In the genomic region with DNA sequence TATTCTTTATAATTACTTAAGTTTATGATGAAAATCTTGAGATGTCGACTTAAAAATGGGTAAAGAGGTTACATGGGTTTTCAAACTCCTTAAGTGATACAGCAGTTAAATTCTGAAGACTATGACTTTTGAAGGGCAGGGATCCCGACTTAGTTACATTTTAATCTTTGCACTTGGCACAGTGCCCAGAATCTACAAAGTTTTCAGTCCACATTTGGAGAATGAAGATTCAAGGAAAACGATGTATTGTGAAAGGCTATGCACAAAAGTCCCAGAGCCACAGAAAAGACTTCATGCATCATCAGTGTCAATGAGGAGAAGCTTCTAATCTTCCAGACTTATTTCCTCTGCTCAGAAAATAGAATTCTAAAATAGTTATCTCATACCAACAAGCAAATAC, we compare ENCODE assay signal across 16 cellular contexts. TPM values are rescaled to one million over a fixed set of nuclear protein-coding genes. Genes with fewer than 3 reads are reported as not detected.
DNase-seq lines count a peak whose midpoint lies in the region; ATAC-seq and TF ChIP-seq lines count a peak whose summit lies in the region.
"Had no signal": no experiment of that assay in that cellular context is flagged by ENCODE, and none has a peak within 500 bp of the region (broad histone marks: within the 10 kb centered on the region; RNA-seq: fewer than 3 reads in every experiment).

No MANE protein-coding gene starts in this region.

- ATAC-seq in HG02759 (IDR thresholded peaks at IDR 0.05; ENCODE audit: unreplicated experiment): no peak

- H3K9me3 Mint-ChIP-seq in immature natural killer cell: no peaks in the 10 kb centered on the region

- no peaks in the 10 kb centered on the region for H3K9me3 ChIP-seq in ascending aorta

- H3K4me1 Mint-ChIP-seq in immature natural killer cell: no peaks in the 10 kb centered on the region

- no peak for TF ChIP-seq CTCF in cardiac fibroblast (IDR thresholded peaks at IDR 0.05; ENCODE audit: low read depth, low read length)
- TF ChIP-seq CTCF in retinal pigment epithelial cell (conservative IDR thresholded peaks at IDR 0.05; ENCODE audit: low read depth, low read length): no peak
- no peak for TF ChIP-seq CTCF in ascending aorta (IDR thresholded peaks at IDR 0.05)

- H3K27ac ChIP-seq in ascending aorta: no peak overlapping the region
- H3K27ac ChIP-seq: BLaER1 treated with 17β-estradiol and CSF1 and Interleukin-3, amounts not matched to agents 10 nM and 100 nM had no signal

- no peaks in the 10 kb centered on the region for H3K36me3 ChIP-seq in ascending aorta
- H3K36me3 ChIP-seq: BLaER1 treated with 17β-estradiol and CSF1 and Interleukin-3, amounts not matched to agents 10 nM and 100 nM had no signal

- intact Hi-C loops in ascending aorta (cut with DNase I): no loop called here

- H3K4me3 Mint-ChIP-seq in immature natural killer cell: no peak overlapping the region

- H3K27ac Mint-ChIP-seq in immature natural killer cell: no peak overlapping the region

- H3K4me1 ChIP-seq in ascending aorta: no peaks in the 10 kb centered on the region
- H3K4me1 ChIP-seq: BLaER1 treated with 17β-estradiol and CSF1 and Interleukin-3, amounts not matched to agents 10 nM and 100 nM had no signal

- H3K36me3 Mint-ChIP-seq in immature natural killer cell: no peaks in the 10 kb centered on the region

- no peaks in the 10 kb centered on the region for H3K27me3 ChIP-seq in ascending aorta

- H3K4me3 ChIP-seq in cardiac fibroblast (replicated peaks in 1 of 2; ENCODE audit: low read depth in 2 of 2, low read length in 2 of 2): no peak overlapping the region
- no peak overlapping the region for H3K4me3 ChIP-seq in retinal pigment epithelial cell (ENCODE audit: low read length)
- H3K4me3 ChIP-seq in ascending aorta: no peak overlapping the region
- H3K4me3 ChIP-seq: BLaER1 treated with 17β-estradiol and CSF1 and Interleukin-3, amounts not matched to agents 10 nM and 100 nM had no signal

- DNase-seq in LHCN-M2 (ENCODE audit: low read depth) (peak; percentile 1), cardiac fibroblast (ENCODE audit: low read depth in 2 of 2) (peak; percentile 0 to 1), iris pigment epithelial cell (ENCODE audit: low read depth) (peak; percentile 2), retinal pigment epithelial cell (ENCODE audit: low read depth) (peak; percentile 24), putamen (ENCODE audit: low spot score) (no peak), ascending aorta (ENCODE audit: low spot score in 2 of 2) (no peak), immature natural killer cell (no peak)
- DNase-seq: DMS153, EL, H7, NCI-H1092, NCI-H1694 treated with DMSO at 0.1 percent for 48 hours, NCI-H510A treated with DMSO at 0.1 percent for 48 hours, RPMI8226 had no signal

- peaks cover 0 to 7% (median 4%) of the 10 kb centered on the region in 3 donors for H3K27me3 Mint-ChIP-seq in immature natural killer cell (ENCODE audit: low read depth in 3 of 3)

RNA-seq across cellular contexts. Expression of gene GRPR, which starts 36.3 kb away (rescaled TPM):
- total RNA-seq in LHCN-M2 (2014; rRNA removed) (0.06 and 0.26 TPM in 2 replicates), ascending aorta (1.7 TPM)
- polyA plus RNA-seq in LHCN-M2 (2012): 0.10 TPM
- not detected for polyA plus RNA-seq in immature natural killer cell

Comparison
In these comparisons a context has a peak if more than half of its experiments do, and no peak if none do; other contexts are left out.
1. DNase-seq: peak in LHCN-M2 (single experiment), cardiac fibroblast (2 of 2), iris pigment epithelial cell (single experiment) and retinal pigment epithelial cell (single experiment); none in putamen (single experiment), ascending aorta (0 of 2) and immature natural killer cell (0 of 3).